In genomic region chr5:163506726-163507125, GRCh38 we compare ENCODE assay signal across 8 cellular contexts. TPM values are rescaled to one million over a fixed set of nuclear protein-coding genes. Genes with fewer than 3 reads are reported as not detected.
A peak's percentile ranks its signal among the peaks of the same experiment; 100 is the strongest.
DNase-seq lines count a peak whose midpoint lies in the region; ATAC-seq and TF ChIP-seq lines count a peak whose summit lies in the region.

No MANE protein-coding gene starts in this region.

- H3K79me2 ChIP-seq in KMS-11 (ENCODE audit: insufficient read depth, low read depth), result peaks cover 56% of the 10 kb centered on the region

- H3K4me3 ChIP-seq in CD8-positive, alpha-beta memory T cell (ENCODE audit: low read length), result peak overlapping the region; percentile 61
- no peak overlapping the region for H3K4me3 ChIP-seq in KMS-11 (IDR thresholded peaks at IDR 0.05; ENCODE audit: insufficient read depth, low read depth, low read length)
- H3K4me3 ChIP-seq in uterus, result peak overlapping the region; percentile 71 to 88

- CTCF ChIA-PET in CD8-positive, alpha-beta memory T cell (lab: Charles Lee), result interaction anchor here (0.7 to 1.0 kb wide), 2 partner anchors 20 to 45 kb away, joined by 3 to 4 read pairs; no protein-coding TSS in a partner anchor

- no peaks in the 10 kb centered on the region for H3K9me3 Mint-ChIP-seq in CD8-positive, alpha-beta memory T cell
- no peaks in the 10 kb centered on the region for H3K9me3 Mint-ChIP-seq in brain
- no peaks in the 10 kb centered on the region for H3K9me3 Mint-ChIP-seq in memory B cell

- peaks cover 45% of the 10 kb centered on the region for H3K4me1 ChIP-seq in CD8-positive, alpha-beta memory T cell (ENCODE audit: insufficient read depth, low read length)
- peaks cover 18% of the 10 kb centered on the region for H3K4me1 ChIP-seq in KMS-11 (ENCODE audit: low read depth, poor library complexity, severe bottlenecking)
- peaks cover 8 to 11% of the 10 kb centered on the region in 2 donors for H3K4me1 ChIP-seq in uterus

- peak overlapping the region; percentile 82; the same call in 1 of the 2 replicates for H3K9ac ChIP-seq in KMS-11

- intact Hi-C loops in uterus (cut with DNase I; ENCODE audit: low total_unique reads), result no loop called here

- H3K9me3 ChIP-seq in CD8-positive, alpha-beta memory T cell (ENCODE audit: low read length), result no peaks in the 10 kb centered on the region
- H3K9me3 ChIP-seq in uterus, result no peaks in the 10 kb centered on the region

- no peak for DNase-seq in CD8-positive, alpha-beta memory T cell
- no peak for DNase-seq in memory B cell (ENCODE audit: low spot score in 2 of 2)
- DNase-seq in uterus, result no peak
- no peak for DNase-seq in COLO668 (lab: John Stamatoyannopoulos, UW; ENCODE audit: unreplicated experiment)
- no peak for DNase-seq in NCI-H187 (lab: John Stamatoyannopoulos, UW)
- no peak for DNase-seq in cerebellar nuclear complex (lab: John Stamatoyannopoulos, UW)

- peaks cover 0 to 1% of the 10 kb centered on the region in 2 donors for H3K27me3 Mint-ChIP-seq in CD8-positive, alpha-beta memory T cell
- H3K27me3 Mint-ChIP-seq in brain (peaks cover 8% of the 10 kb centered on the region), memory B cell (no peaks in the 10 kb centered on the region)

- peaks cover 0 to 46% (median 2%) of the 10 kb centered on the region in 3 donors for H3K36me3 Mint-ChIP-seq in CD8-positive, alpha-beta memory T cell
- H3K36me3 Mint-ChIP-seq in brain (peaks cover 5% of the 10 kb centered on the region), memory B cell (no peaks in the 10 kb centered on the region)

- H3K4me1 Mint-ChIP-seq in CD8-positive, alpha-beta memory T cell, result peaks cover 64 to 72% (median 71%) of the 10 kb centered on the region in 3 donors
- H3K4me1 Mint-ChIP-seq in brain (peaks cover 78% of the 10 kb centered on the region), memory B cell (peaks cover 38% of the 10 kb centered on the region)

- ATAC-seq in memory B cell (ENCODE audit: low read depth), result no peak

- H3K27me3 ChIP-seq in CD8-positive, alpha-beta memory T cell (ENCODE audit: insufficient read depth, low read length, poor library complexity, severe bottlenecking), result no peaks in the 10 kb centered on the region
- H3K27me3 ChIP-seq in KMS-11 (ENCODE audit: insufficient read depth, low read depth) (no peaks in the 10 kb centered on the region), uterus (no peaks in the 10 kb centered on the region)

- peak overlapping the region; percentile 80 for H3K4me2 ChIP-seq in KMS-11

- no peak for TF ChIP-seq POLR2A in uterus (IDR thresholded peaks at IDR 0.05)

- peak overlapping the region; percentile 98 to 100 (median 99) for H3K27ac Mint-ChIP-seq in CD8-positive, alpha-beta memory T cell
- H3K27ac Mint-ChIP-seq in brain, result peak overlapping the region; percentile 98 to 99 (median 99)
- peak overlapping the region; percentile 100 for H3K27ac Mint-ChIP-seq in memory B cell

- H2AFZ ChIP-seq in KMS-11 (ENCODE audit: low read depth), result no peak overlapping the region

- POLR2A ChIA-PET in CD8-positive, alpha-beta memory T cell (lab: Charles Lee), result interaction anchor here (0.9 to 3.3 kb wide), 2 partner anchors 46 to 69 kb away, joined by 9 to 101 read pairs; partner anchors contain the start of genes CCNG1, HMMR and NUDCD2

- H4K20me1 ChIP-seq in KMS-11 (ENCODE audit: insufficient read depth), result 0 out of 2 replicates have a peak, but pooled peaks cover 6% of the 10 kb centered on the region

- no peaks in the 10 kb centered on the region for H3K36me3 ChIP-seq in CD8-positive, alpha-beta memory T cell (ENCODE audit: insufficient read depth, low read length)
- H3K36me3 ChIP-seq in KMS-11 (ENCODE audit: insufficient read depth) (no peaks in the 10 kb centered on the region), uterus (no peaks in the 10 kb centered on the region)

- peak overlapping the region; percentile 95 to 99 (median 99) for H3K4me3 Mint-ChIP-seq in CD8-positive, alpha-beta memory T cell
- peak overlapping the region; percentile 95 to 99 (median 97) for H3K4me3 Mint-ChIP-seq in brain
- peak overlapping the region; percentile 89 for H3K4me3 Mint-ChIP-seq in memory B cell

- TF ChIP-seq CTCF in KMS-11 (conservative IDR thresholded peaks at IDR 0.05; ENCODE audit: low read depth, low read length) (no peak), brain (conservative IDR thresholded peaks at IDR 0.05) (no peak), uterus (IDR thresholded peaks at IDR 0.05) (no peak)

- H3K27ac ChIP-seq in CD8-positive, alpha-beta memory T cell (ENCODE audit: low read depth, low read length), result peak overlapping the region; percentile 86
- H3K27ac ChIP-seq in KMS-11 (peak overlapping the region; percentile 82; the same call in 1 of the 2 replicates), uterus (peak overlapping the region; percentile 96 to 98)

RNA-seq across cellular contexts. Expression of gene MAT2B, which starts 1.3 kb away (rescaled TPM):
- 100 to 1,000 TPM; 101 to 102 TPM for total RNA-seq in CD8-positive, alpha-beta memory T cell
- polyA plus RNA-seq in CD8-positive, alpha-beta memory T cell, result 288 TPM
- polyA plus RNA-seq in brain (ENCODE audit: insufficient read depth, low read depth, low replicate concordance), result 25.7 TPM
- 10 to 100 TPM; 40.0 to 93.1 (median 63.2) TPM for total RNA-seq in uterus

RNA-seq across cellular contexts. Expression of gene HMMR, which starts 46.3 kb away (rescaled TPM):
- 10 to 100 TPM; 40.6 to 43.8 TPM for total RNA-seq in CD8-positive, alpha-beta memory T cell
- 0.18 TPM for polyA plus RNA-seq in CD8-positive, alpha-beta memory T cell
- polyA plus RNA-seq in brain (ENCODE audit: insufficient read depth, low read depth, low replicate concordance), result 7.5 TPM
- 10 to 100 TPM in 1 of 4 donors, not detected in 3; 13.8 TPM for total RNA-seq in uterus

RNA-seq across cellular contexts. Expression of gene NUDCD2, which starts 46.8 kb away (rescaled TPM):
- total RNA-seq in CD8-positive, alpha-beta memory T cell, result 10 to 100 TPM; 31.3 to 36.2 TPM
- polyA plus RNA-seq in CD8-positive, alpha-beta memory T cell, result 52.5 TPM
- 36.3 TPM for polyA plus RNA-seq in brain (ENCODE audit: insufficient read depth, low read depth, low replicate concordance)
- total RNA-seq in uterus, result 10 to 100 TPM in 2 of 4 donors, 1 to 10 TPM in 2; 7.6 to 24.8 (median 9.8) TPM
